In genomic region chr9:129280236-129281231, GRCh38 we compare ENCODE assay signal across 11 cellular contexts.
DNase-seq lines count a peak whose midpoint lies in the region; ATAC-seq, FAIRE-seq and TF ChIP-seq lines count a peak whose summit lies in the region.
"Had no signal": no experiment of that assay in that cellular context is flagged by ENCODE, and none has a peak within 500 bp of the region (broad histone marks: within the 10 kb centered on the region; RNA-seq: fewer than 3 reads in every experiment).

No MANE protein-coding gene starts in this region.

- FAIRE-seq in RCC 7860 (lab: Jason Lieb, UNC): no peak
- FAIRE-seq: keratinocyte had no signal

- no peak overlapping the region for H3K4me3 Mint-ChIP-seq in activated B cell treated with CpG ODN at 0.5 μM for 24 hours
- H3K4me3 Mint-ChIP-seq in immature natural killer cell: no peak overlapping the region
- H3K4me3 Mint-ChIP-seq: central memory CD8-positive, alpha-beta T cell had no signal

- intact Hi-C loops in activated B cell treated with CpG ODN at 0.5 μM for 24 hours (cut with micrococcal nuclease): no loop called here

- H3K4me1 Mint-ChIP-seq in activated B cell treated with CpG ODN at 0.5 μM for 24 hours (no peaks in the 10 kb centered on the region), immature natural killer cell (no peaks in the 10 kb centered on the region)
- H3K4me1 Mint-ChIP-seq: central memory CD8-positive, alpha-beta T cell had no signal

- H3K27ac ChIP-seq in temporal lobe (ENCODE audit: low read depth, low read length): peak overlapping the region; percentile 6

- peak; percentile 42 for DNase-seq in activated CD8-positive, alpha-beta memory T cell treated with anti-CD3 and anti-CD28 coated beads for 24 hours
- no peak for DNase-seq in activated CD8-positive, alpha-beta memory T cell treated with anti-CD3 and anti-CD28 coated beads, Interleukin-2, amount 50 U/mL, for 4 hours
- peak; percentile 11 for DNase-seq in activated B cell treated with CpG ODN at 0.5 μM for 24 hours
- peak; percentile 42 for DNase-seq in left lobe of liver (ENCODE audit: low spot score)
- DNase-seq in RCC 7860 (ENCODE audit: low spot score): no peak
- DNase-seq in immature natural killer cell: no peak
- DNase-seq in NCI-H226: no peak
- DNase-seq: NK-92 treated with Interleukin-12 subunit alpha and Interleukin-12 subunit beta, amount 100 ng/mL, for 24 hours had no signal

- no peak for TF ChIP-seq CTCF in activated B cell treated with CpG ODN at 0.5 μM for 24 hours (IDR thresholded peaks at IDR 0.05)

- POLR2A ChIA-PET in activated B cell treated with CpG ODN at 0.5 μM for 24 hours (lab: Charles Lee): no interaction called here

- no peak overlapping the region for H3K27ac Mint-ChIP-seq in activated B cell treated with CpG ODN at 0.5 μM for 24 hours
- no peak overlapping the region for H3K27ac Mint-ChIP-seq in immature natural killer cell

- H3K36me3 Mint-ChIP-seq in activated B cell treated with CpG ODN at 0.5 μM for 24 hours (ENCODE audit: low read depth): no peaks in the 10 kb centered on the region
- no peaks in the 10 kb centered on the region for H3K36me3 Mint-ChIP-seq in immature natural killer cell

- no peaks in the 10 kb centered on the region for H3K9me3 Mint-ChIP-seq in activated B cell treated with CpG ODN at 0.5 μM for 24 hours
- H3K9me3 Mint-ChIP-seq in immature natural killer cell: no peaks in the 10 kb centered on the region
- H3K9me3 Mint-ChIP-seq: central memory CD8-positive, alpha-beta T cell had no signal

- CTCF ChIA-PET in activated B cell treated with CpG ODN at 0.5 μM for 24 hours (lab: Charles Lee): no interaction called here

- ATAC-seq in activated B cell treated with CpG ODN at 0.5 μM for 24 hours (ENCODE audit: low read depth) (no peak), left lobe of liver (no peak)

- H3K27me3 Mint-ChIP-seq in activated B cell treated with CpG ODN at 0.5 μM for 24 hours: peaks cover 24% of the 10 kb centered on the region
- peaks cover 4 to 8% (median 7%) of the 10 kb centered on the region in 3 donors for H3K27me3 Mint-ChIP-seq in immature natural killer cell (ENCODE audit: low read depth in 3 of 3)

Comparison
In these comparisons a context has a peak if more than half of its experiments do, and no peak if none do; other contexts are left out.
1. DNase-seq: peak in activated CD8-positive, alpha-beta memory T cell treated with anti-CD3 and anti-CD28 coated beads for 24 hours (single experiment), activated B cell treated with CpG ODN at 0.5 μM for 24 hours (single experiment) and left lobe of liver (single experiment); none in activated CD8-positive, alpha-beta memory T cell treated with anti-CD3 and anti-CD28 coated beads, Interleukin-2, amount 50 U/mL, for 4 hours (single experiment), RCC 7860 (single experiment), immature natural killer cell (0 of 3) and NCI-H226 (single experiment).